In the genomic region with DNA sequence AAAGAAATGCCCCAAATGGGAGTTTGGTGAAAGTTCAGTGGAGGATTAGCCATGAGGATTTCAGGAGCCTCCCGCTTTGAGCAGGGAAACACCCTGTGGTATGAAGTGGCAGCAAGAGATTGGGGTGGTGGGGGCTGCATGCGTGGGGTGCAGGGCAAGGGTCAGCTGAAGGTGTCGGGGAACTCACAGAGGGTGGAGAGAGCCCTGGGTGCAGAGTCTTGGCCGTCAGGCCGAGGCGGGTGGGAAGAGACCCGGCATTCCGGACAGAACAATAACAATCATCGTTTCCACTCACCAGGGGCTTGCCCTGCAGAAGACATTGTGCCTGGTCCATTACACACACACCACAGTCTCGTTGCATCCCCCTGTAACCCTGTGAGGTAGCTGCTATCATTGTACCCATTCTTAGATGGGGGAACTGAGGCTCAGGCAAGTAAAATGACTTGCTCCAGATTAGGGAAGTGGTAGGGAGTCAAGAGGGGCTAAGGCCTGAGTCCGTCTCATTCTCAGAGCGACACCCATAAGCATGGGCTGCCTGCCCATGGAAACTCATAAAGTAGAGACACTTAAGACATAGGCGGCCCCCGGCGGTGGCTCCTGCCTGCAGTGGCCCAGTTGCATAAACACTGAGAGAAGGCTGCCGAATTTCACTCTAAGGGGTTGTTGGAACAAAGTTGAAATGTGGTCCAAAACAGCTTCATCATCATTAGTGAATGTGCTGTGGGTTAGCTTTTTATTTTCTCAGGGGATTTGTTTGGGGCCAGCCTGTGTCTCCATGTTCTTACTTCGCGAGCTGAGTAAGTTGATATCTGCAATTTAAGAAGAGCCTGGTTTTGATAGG, we compare ENCODE assay signal across 14 cellular contexts.
DNase-seq lines count a peak whose midpoint lies in the region; ATAC-seq and TF ChIP-seq lines count a peak whose summit lies in the region.
"Had no signal": no experiment of that assay in that cellular context is flagged by ENCODE, and none has a peak within 500 bp of the region (broad histone marks: within the 10 kb centered on the region; RNA-seq: fewer than 3 reads in every experiment).

No MANE protein-coding gene starts in this region.

- TF ChIP-seq CTCF in NB4 (IDR thresholded peaks at IDR 0.05; ENCODE audit: low read depth, low read length), result no peak

- peaks cover 43 to 59% of the 10 kb centered on the region in 2 donors for H3K4me1 Mint-ChIP-seq in effector memory CD8-positive, alpha-beta T cell (ENCODE audit: low read depth in 2 of 2)
- H3K4me1 Mint-ChIP-seq in stimulated activated naive B cell treated with anti-CD40 and anti-IgM and Interleukin-4, amounts not matched to agents 10 μg/mL and 1 μg/mL and 100 μg/mL, for 72 hours, result peaks cover 23 to 34% of the 10 kb centered on the region in 2 donors

- peaks cover 100% of the 10 kb centered on the region for H4K20me1 ChIP-seq in BLaER1

- ATAC-seq in effector memory CD8-positive, alpha-beta T cell (replicated peaks), result no peak
- ATAC-seq in stimulated activated naive B cell treated with anti-CD40 and anti-IgM and Interleukin-4, amounts not matched to agents 10 μg/mL and 1 μg/mL and 100 μg/mL, for 72 hours (replicated peaks), result no peak
- ATAC-seq: left ventricle myocardium superior had no signal

- DNase-seq in NB4 (ENCODE audit: low read depth) (peak; percentile 57), myocyte (ENCODE audit: low read depth) (peak; percentile 22), MV-4-11 (lab: John Stamatoyannopoulos, UW) (no peak)
- DNase-seq in effector memory CD8-positive, alpha-beta T cell, result no peak
- DNase-seq in stimulated activated CD4-positive, alpha-beta T cell treated with anti-CD3 and anti-CD28 coated beads, Interleukin-2, amount 100 ng/mL, for 24 hours, result no peak
- no peak for DNase-seq in stimulated activated naive B cell treated with anti-CD40 and anti-IgM and Interleukin-4, amounts not matched to agents 10 μg/mL and 1 μg/mL and 100 μg/mL, for 72 hours
- no peak for DNase-seq in activated T-cell treated with anti-CD3 and anti-CD28 coated beads, Interleukin-2, amount 50 U/mL, for 48 hours
- DNase-seq: activated naive CD4-positive, alpha-beta T cell treated with anti-CD3 and anti-CD28 coated beads, Interleukin-2, amount 50 U/mL, for 16 hours; heart right ventricle; left ventricle myocardium superior; MG63; WERI-Rb-1 had no signal

- H3K27me3 Mint-ChIP-seq in effector memory CD8-positive, alpha-beta T cell, result no peaks in the 10 kb centered on the region
- no peaks in the 10 kb centered on the region for H3K27me3 Mint-ChIP-seq in stimulated activated naive B cell treated with anti-CD40 and anti-IgM and Interleukin-4, amounts not matched to agents 10 μg/mL and 1 μg/mL and 100 μg/mL, for 72 hours

- peaks cover 76% of the 10 kb centered on the region for H3K4me1 ChIP-seq in BLaER1

- peak overlapping the region; percentile 44 for H3K4me2 ChIP-seq in BLaER1
- H3K4me2 ChIP-seq: SK-N-SH had no signal

- no peak for TF ChIP-seq POLR2A in NB4 (IDR thresholded peaks at IDR 0.05; ENCODE audit: extremely low read depth, insufficient read length)

- H3K9me3 ChIP-seq in BLaER1, result no peaks in the 10 kb centered on the region
- H3K9me3 ChIP-seq: heart right ventricle, MG63, SK-N-SH had no signal

- H3K4me3 ChIP-seq in BLaER1 (no peak overlapping the region), NB4 (ENCODE audit: low read depth, low read length) (no peak overlapping the region)
- H3K4me3 ChIP-seq: heart right ventricle, MG63 had no signal

- no peaks in the 10 kb centered on the region for H3K27me3 ChIP-seq in BLaER1
- H3K27me3 ChIP-seq: heart right ventricle, MG63 had no signal

- H3K4me3 Mint-ChIP-seq in effector memory CD8-positive, alpha-beta T cell, result no peak overlapping the region
- no peak overlapping the region for H3K4me3 Mint-ChIP-seq in stimulated activated naive B cell treated with anti-CD40 and anti-IgM and Interleukin-4, amounts not matched to agents 10 μg/mL and 1 μg/mL and 100 μg/mL, for 72 hours

- H3K36me3 ChIP-seq in BLaER1, result peaks cover 27% of the 10 kb centered on the region; the same call in 1 of the 2 replicates
- H3K36me3 ChIP-seq: heart right ventricle, MG63, WERI-Rb-1 had no signal

- peak overlapping the region; percentile 52 to 76 for H3K27ac Mint-ChIP-seq in effector memory CD8-positive, alpha-beta T cell
- H3K27ac Mint-ChIP-seq in stimulated activated naive B cell treated with anti-CD40 and anti-IgM and Interleukin-4, amounts not matched to agents 10 μg/mL and 1 μg/mL and 100 μg/mL, for 72 hours, result no peak overlapping the region

- no peaks in the 10 kb centered on the region for H3K9me3 Mint-ChIP-seq in effector memory CD8-positive, alpha-beta T cell
- H3K9me3 Mint-ChIP-seq in stimulated activated naive B cell treated with anti-CD40 and anti-IgM and Interleukin-4, amounts not matched to agents 10 μg/mL and 1 μg/mL and 100 μg/mL, for 72 hours, result no peaks in the 10 kb centered on the region

- H3K27ac ChIP-seq in BLaER1, result no peak overlapping the region
- H3K27ac ChIP-seq: heart right ventricle, WERI-Rb-1 had no signal

- no peak overlapping the region for H3K9ac ChIP-seq in BLaER1
- H3K9ac ChIP-seq: SK-N-SH had no signal

- H3K36me3 Mint-ChIP-seq in effector memory CD8-positive, alpha-beta T cell (ENCODE audit: insufficient read depth), result no peaks in the 10 kb centered on the region
- peaks cover 1 to 9% of the 10 kb centered on the region in 2 donors for H3K36me3 Mint-ChIP-seq in stimulated activated naive B cell treated with anti-CD40 and anti-IgM and Interleukin-4, amounts not matched to agents 10 μg/mL and 1 μg/mL and 100 μg/mL, for 72 hours

Comparison
In these comparisons a context has a peak if more than half of its experiments do, and no peak if none do; other contexts are left out.
1. DNase-seq: peak in NB4 (single experiment) and myocyte (single experiment); none in effector memory CD8-positive, alpha-beta T cell (0 of 3), MV-4-11 (single experiment), stimulated activated CD4-positive, alpha-beta T cell treated with anti-CD3 and anti-CD28 coated beads, Interleukin-2, amount 100 ng/mL, for 24 hours (0 of 2), stimulated activated naive B cell treated with anti-CD40 and anti-IgM and Interleukin-4, amounts not matched to agents 10 μg/mL and 1 μg/mL and 100 μg/mL, for 72 hours (single experiment) and activated T-cell treated with anti-CD3 and anti-CD28 coated beads, Interleukin-2, amount 50 U/mL, for 48 hours (0 of 2).